Comparison of ENCODE assay signal across 15 cellular contexts in genomic region chr4:113693993-113694392, GRCh38.
"Had no signal": no experiment of that assay in that cellular context is flagged by ENCODE, and none has a peak within 500 bp of the region (broad histone marks: within the 10 kb centered on the region; RNA-seq: fewer than 3 reads in every experiment).

No MANE protein-coding gene starts in this region.

- H3K9me3 ChIP-seq: colonic mucosa, esophagus squamous epithelium, ovary, sigmoid colon, SK-N-SH, spleen had no signal

- H3K27me3 Mint-ChIP-seq: brain; stimulated activated naive CD8-positive, alpha-beta T cell treated with anti-CD3 and anti-CD28 coated beads, Interleukin-15, Interleukin-2, amounts not matched to agents 100 ng/mL and 50 ng/mL, for 24 hours; type B pancreatic cell had no signal

- H3K4me1 Mint-ChIP-seq: neural crest cell had no signal

- DNase-seq: activated naive CD4-positive, alpha-beta T cell treated with anti-CD3 and anti-CD28 coated beads, Interleukin-2, amount 50 U/mL, for 16 hours; amygdala; central memory CD4-positive, alpha-beta T cell; colonic mucosa; effector CD4-positive, alpha-beta T cell; esophagus squamous epithelium; foreskin fibroblast; ovary; sigmoid colon; SK-N-SH; spleen had no signal

- H3K36me3 ChIP-seq: colonic mucosa, esophagus squamous epithelium, ovary, sigmoid colon, spleen had no signal

- H3K27ac ChIP-seq: esophagus squamous epithelium, ovary had no signal

- H3K9me3 Mint-ChIP-seq: brain; neural crest cell; stimulated activated naive CD8-positive, alpha-beta T cell treated with anti-CD3 and anti-CD28 coated beads, Interleukin-15, Interleukin-2, amounts not matched to agents 100 ng/mL and 50 ng/mL, for 24 hours; type B pancreatic cell had no signal

- H3K4me1 ChIP-seq: esophagus squamous epithelium had no signal

- H3K4me3 ChIP-seq: colonic mucosa, esophagus squamous epithelium, ovary, sigmoid colon, spleen had no signal

- H3K4me3 Mint-ChIP-seq: brain; neural crest cell; stimulated activated naive CD8-positive, alpha-beta T cell treated with anti-CD3 and anti-CD28 coated beads, Interleukin-15, Interleukin-2, amounts not matched to agents 100 ng/mL and 50 ng/mL, for 24 hours; type B pancreatic cell had no signal

- H3K27ac Mint-ChIP-seq: type B pancreatic cell had no signal
